In the genomic region with DNA sequence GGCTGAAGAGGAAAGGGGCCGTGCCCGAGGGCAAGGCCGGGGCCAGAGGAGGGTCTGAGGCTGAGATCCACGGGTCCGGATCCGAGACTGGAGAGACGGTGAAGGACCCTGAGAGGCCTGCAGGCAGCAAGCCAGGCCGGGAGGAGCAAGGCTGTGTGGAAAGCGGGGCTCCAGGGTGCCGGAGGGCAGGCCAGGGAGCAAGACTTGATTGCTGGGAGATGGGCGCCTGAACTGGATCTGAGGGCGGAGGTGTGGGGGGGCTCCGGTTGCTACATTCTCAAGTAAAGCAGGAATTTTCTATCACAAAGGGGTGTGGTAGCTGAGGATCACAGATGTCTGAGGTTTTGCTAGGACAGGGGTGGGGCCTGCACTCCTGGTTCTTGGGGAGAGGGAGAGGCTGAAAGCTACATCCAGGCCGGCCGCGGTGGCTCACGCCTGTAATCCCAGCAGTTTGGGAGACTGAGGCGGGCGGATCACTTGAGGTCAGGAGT, we compare ENCODE assay signal across 1 cellular context.
TF ChIP-seq lines count a peak whose summit lies in the region.

No MANE protein-coding gene starts in this region.

TF ChIP-seq in GM12878, 131 proteins besides CTCF, POLR2A, EP300 and RAD21:
- no peak for TF ChIP-seq HDAC6 (IDR thresholded peaks at IDR 0.05; ENCODE audit: unreplicated experiment)
- no peak for TF ChIP-seq NFYA (IDR thresholded peaks at IDR 0.05; ENCODE audit: borderline replicate concordance, low read depth, low read length)
- TF ChIP-seq, protein P1, sequence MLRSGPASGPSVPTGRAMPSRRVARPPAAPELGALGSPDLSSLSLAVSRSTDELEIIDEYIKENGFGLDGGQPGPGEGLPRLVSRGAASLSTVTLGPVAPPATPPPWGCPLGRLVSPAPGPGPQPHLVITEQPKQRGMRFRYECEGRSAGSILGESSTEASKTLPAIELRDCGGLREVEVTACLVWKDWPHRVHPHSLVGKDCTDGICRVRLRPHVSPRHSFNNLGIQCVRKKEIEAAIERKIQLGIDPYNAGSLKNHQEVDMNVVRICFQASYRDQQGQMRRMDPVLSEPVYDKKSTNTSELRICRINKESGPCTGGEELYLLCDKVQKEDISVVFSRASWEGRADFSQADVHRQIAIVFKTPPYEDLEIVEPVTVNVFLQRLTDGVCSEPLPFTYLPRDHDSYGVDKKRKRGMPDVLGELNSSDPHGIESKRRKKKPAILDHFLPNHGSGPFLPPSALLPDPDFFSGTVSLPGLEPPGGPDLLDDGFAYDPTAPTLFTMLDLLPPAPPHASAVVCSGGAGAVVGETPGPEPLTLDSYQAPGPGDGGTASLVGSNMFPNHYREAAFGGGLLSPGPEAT (IDR thresholded peaks at IDR 0.05; ENCODE audit: low read depth), result no peak
- TF ChIP-seq, protein P2, sequence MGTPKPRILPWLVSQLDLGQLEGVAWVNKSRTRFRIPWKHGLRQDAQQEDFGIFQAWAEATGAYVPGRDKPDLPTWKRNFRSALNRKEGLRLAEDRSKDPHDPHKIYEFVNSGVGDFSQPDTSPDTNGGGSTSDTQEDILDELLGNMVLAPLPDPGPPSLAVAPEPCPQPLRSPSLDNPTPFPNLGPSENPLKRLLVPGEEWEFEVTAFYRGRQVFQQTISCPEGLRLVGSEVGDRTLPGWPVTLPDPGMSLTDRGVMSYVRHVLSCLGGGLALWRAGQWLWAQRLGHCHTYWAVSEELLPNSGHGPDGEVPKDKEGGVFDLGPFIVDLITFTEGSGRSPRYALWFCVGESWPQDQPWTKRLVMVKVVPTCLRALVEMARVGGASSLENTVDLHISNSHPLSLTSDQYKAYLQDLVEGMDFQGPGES (IDR thresholded peaks at IDR 0.05), result no peak
- no peak for TF ChIP-seq ETV6 (conservative IDR thresholded peaks at IDR 0.05 in 1 of 2, IDR thresholded peaks at IDR 0.05 in 1 of 2; ENCODE audit: borderline replicate concordance in 1 of 2, low read depth in 1 of 2)
- TF ChIP-seq NBN (IDR thresholded peaks at IDR 0.05), result no peak
- TF ChIP-seq LARP7 (IDR thresholded peaks at IDR 0.05), result no peak
- no peak for TF ChIP-seq MEF2A (IDR thresholded peaks at IDR 0.05; ENCODE audit: insufficient read depth, low read depth, low read length)
- no peak for TF ChIP-seq BRCA1 (IDR thresholded peaks at IDR 0.05; ENCODE audit: low read depth, low read length)
- TF ChIP-seq FOS (IDR thresholded peaks at IDR 0.05; ENCODE audit: borderline replicate concordance, extremely low read depth, insufficient read length), result no peak
- no peak for TF ChIP-seq HDGF (IDR thresholded peaks at IDR 0.05)
- TF ChIP-seq, protein P3, sequence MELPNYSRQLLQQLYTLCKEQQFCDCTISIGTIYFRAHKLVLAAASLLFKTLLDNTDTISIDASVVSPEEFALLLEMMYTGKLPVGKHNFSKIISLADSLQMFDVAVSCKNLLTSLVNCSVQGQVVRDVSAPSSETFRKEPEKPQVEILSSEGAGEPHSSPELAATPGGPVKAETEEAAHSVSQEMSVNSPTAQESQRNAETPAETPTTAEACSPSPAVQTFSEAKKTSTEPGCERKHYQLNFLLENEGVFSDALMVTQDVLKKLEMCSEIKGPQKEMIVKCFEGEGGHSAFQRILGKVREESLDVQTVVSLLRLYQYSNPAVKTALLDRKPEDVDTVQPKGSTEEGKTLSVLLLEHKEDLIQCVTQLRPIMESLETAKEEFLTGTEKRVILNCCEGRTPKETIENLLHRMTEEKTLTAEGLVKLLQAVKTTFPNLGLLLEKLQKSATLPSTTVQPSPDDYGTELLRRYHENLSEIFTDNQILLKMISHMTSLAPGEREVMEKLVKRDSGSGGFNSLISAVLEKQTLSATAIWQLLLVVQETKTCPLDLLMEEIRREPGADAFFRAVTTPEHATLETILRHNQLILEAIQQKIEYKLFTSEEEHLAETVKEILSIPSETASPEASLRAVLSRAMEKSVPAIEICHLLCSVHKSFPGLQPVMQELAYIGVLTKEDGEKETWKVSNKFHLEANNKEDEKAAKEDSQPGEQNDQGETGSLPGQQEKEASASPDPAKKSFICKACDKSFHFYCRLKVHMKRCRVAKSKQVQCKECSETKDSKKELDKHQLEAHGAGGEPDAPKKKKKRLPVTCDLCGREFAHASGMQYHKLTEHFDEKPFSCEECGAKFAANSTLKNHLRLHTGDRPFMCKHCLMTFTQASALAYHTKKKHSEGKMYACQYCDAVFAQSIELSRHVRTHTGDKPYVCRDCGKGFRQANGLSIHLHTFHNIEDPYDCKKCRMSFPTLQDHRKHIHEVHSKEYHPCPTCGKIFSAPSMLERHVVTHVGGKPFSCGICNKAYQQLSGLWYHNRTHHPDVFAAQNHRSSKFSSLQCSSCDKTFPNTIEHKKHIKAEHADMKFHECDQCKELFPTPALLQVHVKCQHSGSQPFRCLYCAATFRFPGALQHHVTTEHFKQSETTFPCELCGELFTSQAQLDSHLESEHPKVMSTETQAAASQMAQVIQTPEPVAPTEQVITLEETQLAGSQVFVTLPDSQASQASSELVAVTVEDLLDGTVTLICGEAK (IDR thresholded peaks at IDR 0.05; ENCODE audit: borderline replicate concordance), result no peak
- TF ChIP-seq PAX5 (IDR thresholded peaks at IDR 0.05; ENCODE audit: borderline replicate concordance, low read depth, low read length), result no peak
- TF ChIP-seq TCF12 (IDR thresholded peaks at IDR 0.05; ENCODE audit: low read depth, low read length), result no peak
- TF ChIP-seq RB1 (IDR thresholded peaks at IDR 0.05; ENCODE audit: borderline replicate concordance), result no peak
- TF ChIP-seq, protein P4, sequence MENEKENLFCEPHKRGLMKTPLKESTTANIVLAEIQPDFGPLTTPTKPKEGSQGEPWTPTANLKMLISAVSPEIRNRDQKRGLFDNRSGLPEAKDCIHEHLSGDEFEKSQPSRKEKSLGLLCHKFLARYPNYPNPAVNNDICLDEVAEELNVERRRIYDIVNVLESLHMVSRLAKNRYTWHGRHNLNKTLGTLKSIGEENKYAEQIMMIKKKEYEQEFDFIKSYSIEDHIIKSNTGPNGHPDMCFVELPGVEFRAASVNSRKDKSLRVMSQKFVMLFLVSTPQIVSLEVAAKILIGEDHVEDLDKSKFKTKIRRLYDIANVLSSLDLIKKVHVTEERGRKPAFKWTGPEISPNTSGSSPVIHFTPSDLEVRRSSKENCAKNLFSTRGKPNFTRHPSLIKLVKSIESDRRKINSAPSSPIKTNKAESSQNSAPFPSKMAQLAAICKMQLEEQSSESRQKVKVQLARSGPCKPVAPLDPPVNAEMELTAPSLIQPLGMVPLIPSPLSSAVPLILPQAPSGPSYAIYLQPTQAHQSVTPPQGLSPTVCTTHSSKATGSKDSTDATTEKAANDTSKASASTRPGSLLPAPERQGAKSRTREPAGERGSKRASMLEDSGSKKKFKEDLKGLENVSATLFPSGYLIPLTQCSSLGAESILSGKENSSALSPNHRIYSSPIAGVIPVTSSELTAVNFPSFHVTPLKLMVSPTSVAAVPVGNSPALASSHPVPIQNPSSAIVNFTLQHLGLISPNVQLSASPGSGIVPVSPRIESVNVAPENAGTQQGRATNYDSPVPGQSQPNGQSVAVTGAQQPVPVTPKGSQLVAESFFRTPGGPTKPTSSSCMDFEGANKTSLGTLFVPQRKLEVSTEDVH (IDR thresholded peaks at IDR 0.05; ENCODE audit: low read depth, partially characterized antibody), result no peak
- TF ChIP-seq MEF2B (IDR thresholded peaks at IDR 0.05; ENCODE audit: partially characterized antibody, poor library complexity, severe bottlenecking), result no peak
- TF ChIP-seq CREM (IDR thresholded peaks at IDR 0.05; ENCODE audit: low read depth), result no peak
- TF ChIP-seq RELA (IDR thresholded peaks at IDR 0.05; ENCODE audit: borderline replicate concordance, partially characterized antibody), result no peak
